Comparison of ENCODE assay signal across 8 cellular contexts in the genomic region with DNA sequence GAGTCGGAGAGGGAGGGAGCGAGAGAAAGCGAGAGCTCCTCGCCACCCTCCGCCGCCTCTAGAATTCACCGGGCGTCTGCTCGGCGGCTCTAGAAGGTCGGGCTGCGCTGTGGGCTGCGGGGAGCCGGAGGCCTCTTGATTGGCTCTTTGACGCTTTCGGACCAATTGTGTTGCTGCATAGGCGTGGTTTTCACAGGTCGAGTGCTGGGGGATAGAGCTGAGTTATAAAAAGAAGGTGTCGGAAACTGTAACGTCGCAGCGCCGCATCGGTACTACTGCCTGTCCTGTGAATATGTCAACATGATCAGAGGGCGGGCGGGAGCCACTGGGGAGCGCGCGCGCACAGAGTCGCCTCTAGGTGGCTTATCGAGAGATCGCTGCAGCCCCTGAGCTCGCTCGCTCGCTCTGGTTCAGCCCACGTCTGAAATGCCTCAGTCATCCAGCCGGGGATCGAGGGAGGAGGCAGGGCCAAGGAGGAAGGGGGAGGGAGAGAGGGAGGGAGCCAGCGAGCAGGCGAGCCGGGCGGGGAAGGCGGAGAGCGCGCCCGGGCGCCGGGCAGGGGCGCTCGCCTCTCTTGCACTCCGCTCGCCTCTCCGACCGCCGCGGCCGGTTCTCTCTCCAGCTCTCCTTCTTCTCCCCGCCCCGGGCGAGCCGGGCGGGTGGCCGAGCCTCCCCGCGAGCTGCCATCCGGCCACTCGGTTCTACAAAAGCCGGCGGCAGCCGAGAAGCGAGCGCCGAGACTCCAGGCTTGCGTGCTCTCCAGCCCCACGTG. TPM values are rescaled to one million over a fixed set of nuclear protein-coding genes. Genes with fewer than 3 reads are reported as not detected.
DNase-seq lines count a peak whose midpoint lies in the region; ATAC-seq and TF ChIP-seq lines count a peak whose summit lies in the region.

A gene (minus strand): TSS at position 78 of the 772 bp plus-strand sequence. CDS start 975 bp downstream, outside the sequence.

- peak; percentile 37 to 94 for TF ChIP-seq EP300 in tibial nerve (IDR thresholded peaks at IDR 0.05)

- H3K9me3 ChIP-seq in CD4-positive, alpha-beta memory T cell (ENCODE audit: control insufficient read depth in 1 of 2, low read length in 2 of 2), result no peaks in the 10 kb centered on the region
- no peaks in the 10 kb centered on the region for H3K9me3 ChIP-seq in HUES6 (ENCODE audit: control insufficient read depth, insufficient read depth, low read depth, low read length)
- no peaks in the 10 kb centered on the region for H3K9me3 ChIP-seq in adrenal gland (replicated peaks in 1 of 3)
- no peaks in the 10 kb centered on the region for H3K9me3 ChIP-seq in tibial nerve

- H3K36me3 Mint-ChIP-seq in CD4-positive, alpha-beta memory T cell, result no peaks in the 10 kb centered on the region

- WGBS in adrenal gland, 4 donors, result 0 to 2% (median 1%) methylated on average over 17 to 76 of the region's 76 CpGs
- 0 to 1% methylated on average over 62 to 76 of the region's 76 CpGs for WGBS in tibial nerve, 2 donors

- peak within 1 kb of the TSS; percentile 17 to 22 for H3K4me3 ChIP-seq in CD4-positive, alpha-beta memory T cell (ENCODE audit: low read length in 2 of 2)
- peak within 1 kb of the TSS; percentile 69 for H3K4me3 ChIP-seq in HUES6 (ENCODE audit: low read depth, low read length)
- H3K4me3 ChIP-seq in adrenal gland, result peak within 1 kb of the TSS; percentile 74 to 90 (median 84)
- peak within 1 kb of the TSS; percentile 43 to 62 (median 50) for H3K4me3 ChIP-seq in tibial nerve

- H3K27ac Mint-ChIP-seq in CD4-positive, alpha-beta memory T cell, result peak within 1 kb of the TSS in 4 of 7 donors; percentile 19 to 50 (median 23)

- CTCF ChIA-PET in CD4-positive, alpha-beta memory T cell (lab: Charles Lee; ENCODE audit: partially characterized antibody), result no interaction called here

- intact Hi-C loops in CD4-positive, alpha-beta memory T cell (cut with micrococcal nuclease), result no loop called here
- intact Hi-C loops in adrenal gland (cut with DNase I), result loop anchor here in 1 of 2 donors (10.0 kb wide), 1 partner anchor 91 kb away; no protein-coding TSS in a partner anchor
- intact Hi-C loops in head of caudate nucleus (cut with DNase I), result loop anchor here (10.0 kb wide), 1 partner anchor 279 kb away; a partner anchor contains a TSS

- POLR2A ChIA-PET in CD4-positive, alpha-beta memory T cell (lab: Charles Lee; ENCODE audit: partially characterized antibody), result no interaction called here

- H3K27me3 Mint-ChIP-seq in CD4-positive, alpha-beta memory T cell, result peaks cover 65 to 79% of the 10 kb centered on the region in 2 donors

- peak within 1 kb of the TSS; percentile 83 for H3K9ac ChIP-seq in HUES6 (ENCODE audit: low read length)

- peak; percentile 12 to 44 (median 37) for DNase-seq in CD4-positive, alpha-beta memory T cell
- DNase-seq in RKO (ENCODE audit: low spot score), result peak; percentile 99
- peak; percentile 95 to 99 (median 98) for DNase-seq in adrenal gland
- peak; percentile 19 to 82 (median 57) for DNase-seq in head of caudate nucleus
- peak in 43 of 56 donors; percentile 1 to 58 (median 30) for DNase-seq in nucleus accumbens (lab: John Stamatoyannopoulos, UW)
- peak; percentile 85 to 90 for DNase-seq in tibial nerve (ENCODE audit: low spot score in 2 of 2)

- H3K9me3 Mint-ChIP-seq in CD4-positive, alpha-beta memory T cell, result peaks cover 0 to 30% (median 15%) of the 10 kb centered on the region in 8 donors

- peak within 1 kb of the TSS; percentile 78 to 91 (median 84) for H3K4me3 Mint-ChIP-seq in CD4-positive, alpha-beta memory T cell

- peaks cover 62% of the 10 kb centered on the region for H3K27me3 ChIP-seq in CD4-positive, alpha-beta memory T cell (ENCODE audit: insufficient read depth, low read length)
- H3K27me3 ChIP-seq in HUES6 (ENCODE audit: control insufficient read depth, insufficient read depth, low read length), result peaks cover 93% of the 10 kb centered on the region
- H3K27me3 ChIP-seq in adrenal gland, result no peaks in the 10 kb centered on the region
- peaks cover 0 to 29% of the 10 kb centered on the region in 2 donors for H3K27me3 ChIP-seq in tibial nerve

- peaks cover 8% of the 10 kb centered on the region for H3K4me1 ChIP-seq in CD4-positive, alpha-beta memory T cell (ENCODE audit: insufficient read depth, low read length)
- H3K4me1 ChIP-seq in HUES6 (ENCODE audit: control insufficient read depth, insufficient read depth, low read length) (peaks cover 71% of the 10 kb centered on the region), adrenal gland (replicated peaks in 1 of 2) (peaks cover 5 to 11% of the 10 kb centered on the region in 2 donors), tibial nerve (peaks cover 0 to 43% (median 2%) of the 10 kb centered on the region in 4 donors)

- H3K36me3 ChIP-seq in CD4-positive, alpha-beta memory T cell (ENCODE audit: insufficient read depth, low read length), result no peaks in the 10 kb centered on the region
- H3K36me3 ChIP-seq in HUES6 (ENCODE audit: control insufficient read depth, insufficient read depth, low read length) (no peaks in the 10 kb centered on the region), adrenal gland (replicated peaks in 1 of 2) (peaks cover 0 to 24% of the 10 kb centered on the region in 2 donors), tibial nerve (no peaks in the 10 kb centered on the region)

- peak; percentile 92 to 97 for TF ChIP-seq POLR2A in adrenal gland (IDR thresholded peaks at IDR 0.05)
- peak; percentile 47 to 83 for TF ChIP-seq POLR2A in tibial nerve (IDR thresholded peaks at IDR 0.05)

- no peak for ATAC-seq in HG03039 (IDR thresholded peaks at IDR 0.05; ENCODE audit: unreplicated experiment)

- TF ChIP-seq CTCF in adrenal gland (IDR thresholded peaks at IDR 0.05) (peak; percentile 58 to 89 (median 78)), tibial nerve (IDR thresholded peaks at IDR 0.05) (peak in 3 of 5 experiments; percentile 57 to 67 (median 59))

- H3K4me1 Mint-ChIP-seq in CD4-positive, alpha-beta memory T cell, result peaks cover 17 to 47% (median 30%) of the 10 kb centered on the region in 4 donors

- H3K27ac ChIP-seq in CD4-positive, alpha-beta memory T cell (ENCODE audit: low read depth, low read length), result no peak within 1 kb of the TSS
- H3K27ac ChIP-seq in HUES6 (ENCODE audit: low read depth, low read length) (peak within 1 kb of the TSS; percentile 54; the same call in 1 of the 2 replicates), adrenal gland (peak within 1 kb of the TSS; percentile 93 to 99 (median 97)), tibial nerve (peak within 1 kb of the TSS; percentile 53 to 94 (median 79))

RNA-seq across cellular contexts. Expression of the gene that starts here (rescaled TPM):
- not detected for total RNA-seq in CD4-positive, alpha-beta memory T cell
- not detected for polyA plus RNA-seq in CD4-positive, alpha-beta memory T cell
- total RNA-seq in adrenal gland (100 to 1,000 TPM; 273 to 602 (median 396) TPM), tibial nerve (10 to 100 TPM; 11.1 to 13.5 (median 12.3) TPM)
- 100 to 1,000 TPM; 172 to 216 (median 181) TPM for polyA plus RNA-seq in adrenal gland

Comparison
In these comparisons a context has a peak if more than half of its experiments do, and no peak if none do; other contexts are left out.
1. RNA of the gene that starts here (total RNA-seq): 273 to 602 TPM in adrenal gland; 11.1 to 13.5 TPM in tibial nerve and not detected in CD4-positive, alpha-beta memory T cell; every median in the first group is over 10 times any median in the second.
2. RNA of the gene that starts here (polyA plus RNA-seq): 172 to 216 TPM in adrenal gland; not detected in CD4-positive, alpha-beta memory T cell; every median in the first group is over 100 times any median in the second.
3. Peak in DNase-seq and H3K4me3 ChIP-seq in CD4-positive, alpha-beta memory T cell; RNA of the gene not detected or under 1 TPM.
4. DNase-seq: peak in every context shown above with its lines; median percentile 99 in RKO; 98 in adrenal gland; 88 in tibial nerve; 57 in head of caudate nucleus; 37 in CD4-positive, alpha-beta memory T cell; 30 in nucleus accumbens.
5. H3K4me3 ChIP-seq: peak in every context shown above with its lines; median percentile 84 in adrenal gland; 69 in HUES6; 50 in tibial nerve; 20 in CD4-positive, alpha-beta memory T cell.